In the genomic region with DNA sequence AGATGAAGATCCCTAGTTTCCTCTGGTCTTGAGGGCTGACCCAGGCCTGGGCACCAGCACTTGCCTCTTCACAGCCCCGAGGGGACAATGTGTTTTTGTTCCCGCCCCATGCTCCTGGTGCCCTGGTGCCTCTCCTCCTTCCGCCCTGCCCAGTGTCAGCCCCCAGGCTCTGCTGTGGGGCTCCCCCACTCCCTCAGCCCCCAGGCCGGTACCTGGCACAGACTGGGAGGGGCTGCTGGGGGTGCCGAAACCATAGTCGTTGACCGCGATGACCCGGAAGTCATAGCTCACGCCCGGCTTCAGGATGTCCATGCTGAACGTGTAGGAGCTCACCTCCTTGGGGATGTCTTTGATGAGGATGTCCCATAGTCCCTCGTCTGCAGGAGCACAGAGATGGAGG, we compare ENCODE assay signal across 8 cellular contexts.
"Had no signal": no experiment of that assay in that cellular context is flagged by ENCODE, and none has a peak within 500 bp of the region (broad histone marks: within the 10 kb centered on the region; RNA-seq: fewer than 3 reads in every experiment).

No MANE protein-coding gene starts in this region.

- H3K27ac ChIP-seq: HL-60 had no signal

- H3K36me3 Mint-ChIP-seq: IgD-negative memory B cell had no signal

- H3K4me1 ChIP-seq: HAP-1 had no signal

- H3K4me2 ChIP-seq: GM23338 had no signal

- H3K9me3 Mint-ChIP-seq: GM23338, HFFc6, IgD-negative memory B cell had no signal

- FAIRE-seq: HepG2 had no signal

- H2AFZ ChIP-seq: GM23338 had no signal

- H3K4me1 Mint-ChIP-seq: IgD-negative memory B cell had no signal

- H3K27me3 Mint-ChIP-seq: IgD-negative memory B cell had no signal

- H3K9me3 ChIP-seq: HAP-1 had no signal

- ATAC-seq: GM23338, HCT116, HepG2 had no signal

- DNase-seq: H7, HFFc6 had no signal

- H3K27ac Mint-ChIP-seq: GM23338, HFFc6, IgD-negative memory B cell had no signal

- H3K4me3 ChIP-seq: GM23338, HAP-1 had no signal

- H3K36me3 ChIP-seq: HAP-1 had no signal

- H3K4me3 Mint-ChIP-seq: GM23338, HFFc6, IgD-negative memory B cell had no signal
